Comparison of ENCODE assay signal across 23 cellular contexts in genomic region chr18:32259553-32259952, GRCh38.
"Had no signal": no experiment of that assay in that cellular context is flagged by ENCODE, and none has a peak within 500 bp of the region (broad histone marks: within the 10 kb centered on the region; RNA-seq: fewer than 3 reads in every experiment).

No MANE protein-coding gene starts in this region.

- H3K27ac ChIP-seq: esophagus squamous epithelium, neural progenitor cell, ovary, right atrium auricular region, sigmoid colon, suprapubic skin, tibial artery had no signal

- H3K27ac Mint-ChIP-seq: natural killer cell treated with Interleukin-12 subunit alpha and Interleukin-12 subunit beta and Interleukin-15 and Interleukin-18, amount 100 ng/mL, for 72 hours; neural progenitor cell had no signal

- H3K4me3 ChIP-seq: esophagus squamous epithelium, hepatocyte, lung, neural progenitor cell, ovary, right atrium auricular region, sigmoid colon, smooth muscle cell, suprapubic skin, tibial artery had no signal

- H3K9me3 ChIP-seq: esophagus squamous epithelium, ovary, right atrium auricular region, sigmoid colon, suprapubic skin, tibial artery had no signal

- H3K4me3 Mint-ChIP-seq: natural killer cell treated with Interleukin-12 subunit alpha and Interleukin-12 subunit beta and Interleukin-15 and Interleukin-18, amount 100 ng/mL, for 72 hours; neural progenitor cell had no signal

- DNase-seq: cerebellar nuclear complex; dermis blood vessel endothelial cell; esophagus squamous epithelium; foreskin melanocyte; head of caudate nucleus; kidney; left cardiac atrium; left ventricle myocardium superior; mesenchymal stem cell; nucleus accumbens; ovary; sigmoid colon; stimulated activated CD4-positive, alpha-beta T cell treated with anti-CD3 and anti-CD28 coated beads, Interleukin-2, amount 100 ng/mL, for 48 hours; stimulated activated naive CD4-positive, alpha-beta T cell treated with Interleukin-2 at 50 U/mL for 16 hours; tibial artery had no signal

- FAIRE-seq: colon, kidney had no signal

- H3K27me3 ChIP-seq: esophagus squamous epithelium, hepatocyte, neural progenitor cell, ovary, right atrium auricular region, sigmoid colon, suprapubic skin, tibial artery had no signal

- ATAC-seq: left cardiac atrium; left ventricle myocardium superior; natural killer cell treated with Interleukin-12 subunit alpha and Interleukin-12 subunit beta and Interleukin-15 and Interleukin-18, amount 100 ng/mL, for 72 hours had no signal

- H3K36me3 ChIP-seq: esophagus squamous epithelium, neural progenitor cell, ovary, right atrium auricular region, sigmoid colon, suprapubic skin, tibial artery had no signal

- H3K9me3 Mint-ChIP-seq: neural progenitor cell had no signal

- H3K36me3 Mint-ChIP-seq: natural killer cell treated with Interleukin-12 subunit alpha and Interleukin-12 subunit beta and Interleukin-15 and Interleukin-18, amount 100 ng/mL, for 72 hours; neural progenitor cell had no signal

- H3K4me1 ChIP-seq: esophagus squamous epithelium, right atrium auricular region, sigmoid colon, suprapubic skin, tibial artery had no signal
